9 cellular contexts compared by ENCODE assay signal in genomic region chr10:132516771-132517725, GRCh38. TPM values are rescaled to one million over a fixed set of nuclear protein-coding genes. Genes with fewer than 3 reads are reported as not detected.
DNase-seq lines count a peak whose midpoint lies in the region; ATAC-seq, FAIRE-seq and TF ChIP-seq lines count a peak whose summit lies in the region.
"Had no signal": no experiment of that assay in that cellular context is flagged by ENCODE, and none has a peak within 500 bp of the region (broad histone marks: within the 10 kb centered on the region; RNA-seq: fewer than 3 reads in every experiment).

No MANE protein-coding gene starts in this region.

- CTCF ChIA-PET in CD8-positive, alpha-beta memory T cell (lab: Charles Lee): no interaction called here

- no peak overlapping the region for H3K27ac Mint-ChIP-seq in CD8-positive, alpha-beta memory T cell
- H3K27ac Mint-ChIP-seq: memory B cell had no signal

- no peak for ATAC-seq in HG03378 (IDR thresholded peaks at IDR 0.05; ENCODE audit: unreplicated experiment)

- peak overlapping the region; percentile 37 for H3K4me2 ChIP-seq in keratinocyte (ENCODE audit: control insufficient read depth, extremely low read depth, insufficient read depth, low read depth, low read length)

- no peaks in the 10 kb centered on the region for H4K20me1 ChIP-seq in keratinocyte (ENCODE audit: control insufficient read depth, extremely low read depth, insufficient read depth, low read length)

- peaks cover 0 to 2% (median 0%) of the 10 kb centered on the region in 5 donors for H3K9me3 Mint-ChIP-seq in CD8-positive, alpha-beta memory T cell
- H3K9me3 Mint-ChIP-seq: memory B cell had no signal

- peaks cover 3% of the 10 kb centered on the region for H3K9me1 ChIP-seq in keratinocyte (ENCODE audit: control insufficient read depth, extremely low read depth, insufficient read depth, low read length)

- H3K9me3 ChIP-seq in BE2C: no peaks in the 10 kb centered on the region
- no peaks in the 10 kb centered on the region for H3K9me3 ChIP-seq in keratinocyte (ENCODE audit: control insufficient read depth, low read depth, low read length)
- H3K9me3 ChIP-seq in CD8-positive, alpha-beta memory T cell (ENCODE audit: low read length): no peaks in the 10 kb centered on the region

- POLR2A ChIA-PET in CD8-positive, alpha-beta memory T cell (lab: Charles Lee): no interaction called here

- DNase-seq in BE2C (peak; percentile 59), LHCN-M2 (ENCODE audit: low read depth) (peak; percentile 85), cerebellum (ENCODE audit: low spot score) (peak; percentile 95), keratinocyte (ENCODE audit: low read depth, low spot score) (no peak), smooth muscle cell of the brain vasculature (ENCODE audit: low read depth, low spot score) (peak; percentile 77), NCI-H748 (lab: John Stamatoyannopoulos, UW; ENCODE audit: unreplicated experiment) (no peak)
- DNase-seq in CD8-positive, alpha-beta memory T cell: no peak

- H3K27me3 Mint-ChIP-seq in CD8-positive, alpha-beta memory T cell: peaks cover 0 to 10% of the 10 kb centered on the region in 2 donors

- no peaks in the 10 kb centered on the region for H3K36me3 ChIP-seq in BE2C
- no peaks in the 10 kb centered on the region for H3K36me3 ChIP-seq in keratinocyte (ENCODE audit: control insufficient read depth in 2 of 2, extremely low read depth in 1 of 2, insufficient read depth in 2 of 2, low read length in 2 of 2)
- no peaks in the 10 kb centered on the region for H3K36me3 ChIP-seq in CD8-positive, alpha-beta memory T cell (ENCODE audit: insufficient read depth, low read length)

- H3K27me3 ChIP-seq in BE2C: no peaks in the 10 kb centered on the region
- peaks cover 48% of the 10 kb centered on the region for H3K27me3 ChIP-seq in keratinocyte (ENCODE audit: control insufficient read depth, extremely low read depth, insufficient read depth, low read length)
- H3K27me3 ChIP-seq in CD8-positive, alpha-beta memory T cell (ENCODE audit: insufficient read depth, low read length, poor library complexity, severe bottlenecking): no peaks in the 10 kb centered on the region

- no peak overlapping the region for H3K27ac ChIP-seq in keratinocyte (ENCODE audit: control insufficient read depth, insufficient read depth, low read length)
- no peak overlapping the region for H3K27ac ChIP-seq in CD8-positive, alpha-beta memory T cell (ENCODE audit: low read depth, low read length)

- H3K4me3 ChIP-seq in BE2C (ENCODE audit: low read depth, low read length) (no peak overlapping the region; the same call in none of the 2 replicates), keratinocyte (ENCODE audit: control insufficient read depth in 2 of 3, extremely low read depth in 1 of 3, insufficient read depth in 2 of 3, low read depth in 1 of 3, low read length in 3 of 3) (peak overlapping the region in 1 of 3 experiments; percentile 20)
- no peak overlapping the region for H3K4me3 ChIP-seq in CD8-positive, alpha-beta memory T cell (ENCODE audit: low read length)

- no peak overlapping the region for H3K4me3 Mint-ChIP-seq in CD8-positive, alpha-beta memory T cell
- H3K4me3 Mint-ChIP-seq: memory B cell had no signal

- H3K79me2 ChIP-seq in keratinocyte (ENCODE audit: control insufficient read depth, insufficient read depth, low read length): no peaks in the 10 kb centered on the region

- H3K9ac ChIP-seq in keratinocyte (ENCODE audit: control insufficient read depth, extremely low read depth, insufficient read depth, low read length): peak overlapping the region; percentile 33

- H3K36me3 Mint-ChIP-seq in CD8-positive, alpha-beta memory T cell: no peaks in the 10 kb centered on the region
- H3K36me3 Mint-ChIP-seq: memory B cell had no signal

- dilution Hi-C loops in keratinocyte (cut with MboI; ENCODE audit: extremely low pct_ligation_motif_present, low sequenced_read_pairs): no loop called here

- TF ChIP-seq CTCF in BE2C (IDR thresholded peaks at IDR 0.05; ENCODE audit: low read depth, low read length) (no peak), keratinocyte (optimal IDR thresholded peaks at IDR 0.05 in 1 of 3, IDR thresholded peaks at IDR 0.05 in 1 of 3, conservative IDR thresholded peaks at IDR 0.05 in 1 of 3; ENCODE audit: extremely low read depth in 1 of 3, insufficient read depth in 2 of 3, low read length in 3 of 3) (no peak)

- no peak overlapping the region for H2AFZ ChIP-seq in keratinocyte (ENCODE audit: control insufficient read depth, low read length)

- H3K4me1 Mint-ChIP-seq in CD8-positive, alpha-beta memory T cell: no peaks in the 10 kb centered on the region

- H3K4me1 ChIP-seq in BE2C (peaks cover 12% of the 10 kb centered on the region), keratinocyte (ENCODE audit: control insufficient read depth, extremely low read depth, insufficient read depth, low read length) (peaks cover 20% of the 10 kb centered on the region)
- no peaks in the 10 kb centered on the region for H3K4me1 ChIP-seq in CD8-positive, alpha-beta memory T cell (ENCODE audit: insufficient read depth, low read length)

- no peak for FAIRE-seq in keratinocyte (lab: Jason Lieb, UNC)

RNA-seq across cellular contexts. Expression of gene INPP5A, which starts 20.5 kb away (rescaled TPM):
- 4.3 TPM for polyA plus RNA-seq in BE2C (2012; ENCODE audit: insufficient read depth, insufficient read length, low read depth)
- total RNA-seq in LHCN-M2 (2014; rRNA removed) (15.9 and 16.0 TPM in 2 replicates), cerebellum (18.7 TPM)
- 11.8 TPM for polyA plus RNA-seq in LHCN-M2 (2012)
- 8.7 to 18.9 TPM (median 11.2 TPM) in 3 replicates for polyA plus RNA-seq in keratinocyte
- 2.2 TPM for polyA plus RNA-seq in keratinocyte (2011; ENCODE audit: low read depth)
- 11.5 and 12.1 TPM in 2 replicates for polyA plus RNA-seq in keratinocyte (2011; cell fraction: cytosol; rRNA removed)
- polyA plus RNA-seq in keratinocyte (2011; cell fraction: nucleus; rRNA removed): 6.2 and 8.2 TPM in 2 replicates
- polyA plus RNA-seq in keratinocyte (2012; ENCODE audit: low replicate concordance): 7.7 and 13.5 TPM in 2 replicates
- 14.7 to 20.5 TPM (median 15.0 TPM) in 3 replicates for polyA minus RNA-seq in keratinocyte
- 20.3 TPM for polyA minus RNA-seq in keratinocyte (2011; cell fraction: cytosol; rRNA and poly(A)+ RNA removed)
- 4.7 and 8.1 TPM in 2 replicates for polyA minus RNA-seq in keratinocyte (2011; cell fraction: nucleus; rRNA and poly(A)+ RNA removed)
- 1 to 10 TPM; 4.8 to 6.1 TPM for total RNA-seq in CD8-positive, alpha-beta memory T cell
- 1.1 TPM for polyA plus RNA-seq in CD8-positive, alpha-beta memory T cell

Comparison
In these comparisons a context has a peak if more than half of its experiments do, and no peak if none do; other contexts are left out.
1. DNase-seq: peak in BE2C (single experiment), LHCN-M2 (single experiment), cerebellum (single experiment) and smooth muscle cell of the brain vasculature (single experiment); none in keratinocyte (single experiment), NCI-H748 (single experiment) and CD8-positive, alpha-beta memory T cell (0 of 5).